12 cellular contexts compared by ENCODE assay signal in the genomic region with DNA sequence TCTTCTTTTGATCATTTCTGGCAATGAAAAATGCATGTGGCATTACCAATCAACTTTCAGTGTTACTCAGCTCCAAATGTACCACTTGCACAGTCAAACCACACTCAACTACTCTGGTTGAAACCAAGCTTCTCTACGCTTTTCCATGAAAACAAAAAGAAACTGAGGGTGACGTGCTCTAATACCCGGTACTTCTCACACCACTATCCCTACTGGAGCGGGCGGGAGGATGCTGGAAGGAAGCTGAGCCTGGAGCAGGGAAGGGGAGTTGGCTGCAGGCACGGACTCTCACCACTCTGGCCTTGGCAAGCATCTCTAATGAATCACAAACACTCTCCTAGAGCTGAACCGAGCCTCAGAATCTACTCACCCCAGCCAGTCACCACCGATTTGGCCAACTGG. TPM values are rescaled to one million over a fixed set of nuclear protein-coding genes. Genes with fewer than 3 reads are reported as not detected.
A peak's percentile ranks its signal among the peaks of the same experiment; 100 is the strongest.
DNase-seq lines count a peak whose midpoint lies in the region; ATAC-seq, FAIRE-seq and TF ChIP-seq lines count a peak whose summit lies in the region.
"Had no signal": no experiment of that assay in that cellular context is flagged by ENCODE, and none has a peak within 500 bp of the region (broad histone marks: within the 10 kb centered on the region; RNA-seq: fewer than 3 reads in every experiment).

No MANE protein-coding gene starts in this region.

- H3K9me3 Mint-ChIP-seq in natural killer cell treated with Interleukin-12 subunit alpha and Interleukin-12 subunit beta and Interleukin-15 and Interleukin-18, amount 100 ng/mL, for 72 hours: no peaks in the 10 kb centered on the region
- H3K9me3 Mint-ChIP-seq in natural killer cell: no peaks in the 10 kb centered on the region
- no peaks in the 10 kb centered on the region for H3K9me3 Mint-ChIP-seq in activated naive CD8-positive, alpha-beta T cell (ENCODE audit: low read depth)

- peak overlapping the region; percentile 15 for H3K27ac ChIP-seq in left ventricle myocardium inferior (replicated peaks)
- H3K27ac ChIP-seq in HepG2 (ENCODE audit: extremely low read length, insufficient read depth, low read length): no peak overlapping the region
- H3K27ac ChIP-seq: parathyroid adenoma had no signal

- no peak for TF ChIP-seq EP300 in HepG2 (IDR thresholded peaks at IDR 0.05; ENCODE audit: low read depth in 2 of 2, low read length in 2 of 2)
- no peak for TF ChIP-seq EP300 in HepG2 (CRISPR knock-in tag; IDR thresholded peaks at IDR 0.05; ENCODE audit: borderline replicate concordance)

- no peak for TF ChIP-seq CTCF in natural killer cell (IDR thresholded peaks at IDR 0.05)
- no peak for TF ChIP-seq CTCF in left ventricle myocardium inferior (IDR thresholded peaks at IDR 0.05; ENCODE audit: borderline replicate concordance)
- no peak for TF ChIP-seq CTCF in HepG2 (CRISPR knock-in tag; IDR thresholded peaks at IDR 0.05)

- H3K27me3 ChIP-seq in left ventricle myocardium inferior (ENCODE audit: low read depth) (no peaks in the 10 kb centered on the region), HepG2 (ENCODE audit: control insufficient read depth in 1 of 2, insufficient read depth in 2 of 2, low read length in 2 of 2) (no peaks in the 10 kb centered on the region; a peak in 1 of 5 replicates)

- TF ChIP-seq POLR2A in HepG2 (IDR thresholded peaks at IDR 0.05; ENCODE audit: insufficient read depth in 1 of 2, low read depth in 2 of 2, low read length in 2 of 2): no peak

- POLR2A ChIA-PET in HepG2 (lab: Yijun Ruan, JAX): no interaction called here

- H3K36me3 ChIP-seq in left ventricle myocardium inferior: no peaks in the 10 kb centered on the region
- H3K36me3 ChIP-seq in HepG2 (replicated peaks in 1 of 2; ENCODE audit: control insufficient read depth in 1 of 2, insufficient read depth in 2 of 2, low read length in 2 of 2): peaks cover 1 to 9% of the 10 kb centered on the region in 2 experiments; a peak in 3 of 5 replicates

- H3K9ac ChIP-seq in HepG2 (ENCODE audit: insufficient read depth, low read depth, low read length): no peak overlapping the region
- H3K9ac ChIP-seq: parathyroid adenoma had no signal

- no peak for FAIRE-seq in HepG2 (lab: Jason Lieb, UNC)

- H3K4me1 Mint-ChIP-seq in natural killer cell treated with Interleukin-12 subunit alpha and Interleukin-12 subunit beta and Interleukin-15 and Interleukin-18, amount 100 ng/mL, for 72 hours (ENCODE audit: low read depth in 2 of 2): peaks cover 49 to 63% of the 10 kb centered on the region in 2 donors
- H3K4me1 Mint-ChIP-seq in natural killer cell: peaks cover 76 to 92% of the 10 kb centered on the region in 2 donors
- peaks cover 85% of the 10 kb centered on the region for H3K4me1 Mint-ChIP-seq in activated naive CD8-positive, alpha-beta T cell (ENCODE audit: low read depth)

- 98% methylated on average over 6 of the region's 8 CpGs for WGBS in HepG2 (ENCODE audit: low lambda C conversion rate)

- H3K4me3 Mint-ChIP-seq in natural killer cell treated with Interleukin-12 subunit alpha and Interleukin-12 subunit beta and Interleukin-15 and Interleukin-18, amount 100 ng/mL, for 72 hours: peak overlapping the region; percentile 61
- H3K4me3 Mint-ChIP-seq in natural killer cell: no peak overlapping the region
- peak overlapping the region; percentile 14 for H3K4me3 Mint-ChIP-seq in activated naive CD8-positive, alpha-beta T cell

- H4K20me1 ChIP-seq in HepG2 (ENCODE audit: insufficient read depth, low read length): peaks cover 87% of the 10 kb centered on the region

- CTCF ChIA-PET in HepG2 (lab: Yijun Ruan, JAX; ENCODE audit: low intra/inter-chr PET ratio, low total read pairs): no interaction called here

- H3K27ac Mint-ChIP-seq in natural killer cell treated with Interleukin-12 subunit alpha and Interleukin-12 subunit beta and Interleukin-15 and Interleukin-18, amount 100 ng/mL, for 72 hours: peak overlapping the region in 1 of 2 donors; percentile 55
- H3K27ac Mint-ChIP-seq in natural killer cell: peak overlapping the region in 1 of 2 donors; percentile 56
- H3K27ac Mint-ChIP-seq in activated naive CD8-positive, alpha-beta T cell: peak overlapping the region; percentile 78

- H3K36me3 Mint-ChIP-seq in natural killer cell treated with Interleukin-12 subunit alpha and Interleukin-12 subunit beta and Interleukin-15 and Interleukin-18, amount 100 ng/mL, for 72 hours: no peaks in the 10 kb centered on the region
- no peaks in the 10 kb centered on the region for H3K36me3 Mint-ChIP-seq in natural killer cell
- H3K36me3 Mint-ChIP-seq in activated naive CD8-positive, alpha-beta T cell: peaks cover 3% of the 10 kb centered on the region

- intact Hi-C loops in natural killer cell (cut with micrococcal nuclease): no loop called here
- intact Hi-C loops in left ventricle myocardium inferior (cut with micrococcal nuclease): no loop called here
- intact Hi-C loops in HepG2 (cut with micrococcal nuclease; ENCODE audit: unreplicated experiment): no loop called here

- TF ChIP-seq RAD21 in HepG2 (CRISPR knock-in tag; IDR thresholded peaks at IDR 0.05): no peak

- H3K4me2 ChIP-seq in HepG2 (ENCODE audit: low read depth, low read length): no peak overlapping the region

- H3K79me2 ChIP-seq in HepG2 (ENCODE audit: insufficient read depth, low read length): peaks cover 100% of the 10 kb centered on the region

- H3K27me3 Mint-ChIP-seq in natural killer cell treated with Interleukin-12 subunit alpha and Interleukin-12 subunit beta and Interleukin-15 and Interleukin-18, amount 100 ng/mL, for 72 hours: no peaks in the 10 kb centered on the region
- no peaks in the 10 kb centered on the region for H3K27me3 Mint-ChIP-seq in natural killer cell (ENCODE audit: low read depth in 2 of 2)
- no peaks in the 10 kb centered on the region for H3K27me3 Mint-ChIP-seq in activated naive CD8-positive, alpha-beta T cell

- H3K9me3 ChIP-seq in left ventricle myocardium inferior (replicated peaks) (no peaks in the 10 kb centered on the region), HepG2 (ENCODE audit: low read length) (no peaks in the 10 kb centered on the region)

- DNase-seq in natural killer cell treated with Interleukin-12 subunit alpha and Interleukin-12 subunit beta and Interleukin-15 and Interleukin-18, amount 100 ng/mL, for 72 hours (ENCODE audit: low spot score): no peak
- DNase-seq in natural killer cell (no peak), left ventricle myocardium inferior (no peak), HepG2 (ENCODE audit: low spot score) (no peak), HK-2 (ENCODE audit: unreplicated experiment) (no peak), NCI-H1417 treated with DMSO at 0.1 percent for 48 hours (lab: John Stamatoyannopoulos, UW) (no peak)
- DNase-seq: effector CD4-positive, alpha-beta T cell; NCI-H524 treated with DMSO at 0.1 percent for 48 hours; SW 1271 had no signal

- H3K4me3 ChIP-seq in left ventricle myocardium inferior: no peak overlapping the region
- no peak overlapping the region for H3K4me3 ChIP-seq in HepG2 (replicated peaks in 1 of 3; ENCODE audit: insufficient read depth in 1 of 3, low read depth in 2 of 3, low read length in 3 of 3)

- in situ Hi-C loops in HepG2 (cut with HindIII; ENCODE audit: extremely low pct_ligation_motif_present, low pct_unique_long_range_greater_than_20kb): no loop called here

- H3K4me1 ChIP-seq in left ventricle myocardium inferior (peaks cover 89% of the 10 kb centered on the region), HepG2 (ENCODE audit: insufficient read depth, low read length) (peaks cover 7% of the 10 kb centered on the region)
- H3K4me1 ChIP-seq: parathyroid adenoma had no signal

- BruUV-seq in HepG2 (replicated peaks; lab: Mats Ljungman, UMichigan): no TSS peak

- H2AFZ ChIP-seq in HepG2 (ENCODE audit: low read length): no peak overlapping the region
- H2AFZ ChIP-seq: parathyroid adenoma had no signal

- peak in 1 of 2 donors; percentile 80 for ATAC-seq in natural killer cell treated with Interleukin-12 subunit alpha and Interleukin-12 subunit beta and Interleukin-15 and Interleukin-18, amount 100 ng/mL, for 72 hours
- ATAC-seq in natural killer cell (no peak), HepG2 (no peak), GM19467 (IDR thresholded peaks at IDR 0.05; ENCODE audit: unreplicated experiment) (no peak)

TF ChIP-seq in HepG2, 621 proteins besides CTCF, POLR2A, EP300 and RAD21 (continues in another document):
- no peak for TF ChIP-seq PLRG1 (conservative IDR thresholded peaks at IDR 0.05)
- TF ChIP-seq, protein P1, sequence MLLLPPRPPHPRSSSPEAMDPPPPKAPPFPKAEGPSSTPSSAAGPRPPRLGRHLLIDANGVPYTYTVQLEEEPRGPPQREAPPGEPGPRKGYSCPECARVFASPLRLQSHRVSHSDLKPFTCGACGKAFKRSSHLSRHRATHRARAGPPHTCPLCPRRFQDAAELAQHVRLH (CRISPR knock-in tag; IDR thresholded peaks at IDR 0.05; ENCODE audit: borderline replicate concordance, low read depth): no peak
- TF ChIP-seq ZNF766 (CRISPR knock-in tag; IDR thresholded peaks at IDR 0.05; ENCODE audit: borderline replicate concordance): no peak
- no peak for TF ChIP-seq HOXA3 (CRISPR knock-in tag; IDR thresholded peaks at IDR 0.05)

RNA-seq across cellular contexts. Expression of gene STK24, which starts 48.2 kb away (rescaled TPM):
- total RNA-seq in natural killer cell treated with Interleukin-12 subunit alpha and Interleukin-12 subunit beta and Interleukin-15 and Interleukin-18, amount 100 ng/mL, for 72 hours: 10 to 100 TPM; 73.0 to 90.1 TPM
- total RNA-seq in natural killer cell: 10 to 100 TPM; 64.5 to 78.4 (median 70.4) TPM
- 66.2 TPM for total RNA-seq in left ventricle myocardium inferior
- total RNA-seq in HepG2 (2016; rRNA removed; fragmentation: Illumina TruSeq; extraction: Trizol): 73.0 and 78.3 TPM in 2 replicates
- 61.3 and 71.1 TPM in 2 replicates for total RNA-seq in HepG2 (2016; cell fraction: cytosol; rRNA removed; fragmentation: Illumina TruSeq; extraction: Trizol; ENCODE audit: low read depth)
- total RNA-seq in HepG2 (2016; cell fraction: insoluble cytoplasmic fraction; rRNA removed; fragmentation: Illumina TruSeq; extraction: Trizol): 63.6 and 74.1 TPM in 2 replicates
- total RNA-seq in HepG2 (2016; cell fraction: membrane; rRNA removed; fragmentation: Illumina TruSeq; extraction: Trizol): 126 and 128 TPM in 2 replicates
- total RNA-seq in HepG2 (2016; cell fraction: nucleus; rRNA removed; fragmentation: Illumina TruSeq; extraction: Trizol): 40.9 and 49.2 TPM in 2 replicates
- polyA plus RNA-seq in HepG2 (2011; rRNA removed): 43.3 and 51.3 TPM in 2 replicates
- 44.0 and 59.6 TPM in 2 replicates for polyA plus RNA-seq in HepG2 (2011; cell fraction: cytosol; rRNA removed)
- 38.4 and 41.3 TPM in 2 replicates for polyA plus RNA-seq in HepG2 (2011; cell fraction: nucleus; rRNA removed)
- polyA plus RNA-seq in HepG2 (2012): 102 and 104 TPM in 2 replicates
- 66.6 and 74.8 TPM in 2 replicates for polyA plus RNA-seq in HepG2 (2016; cell fraction: cytosol; fragmentation: Illumina TruSeq; extraction: Trizol; ENCODE audit: low read depth)
- 104 and 126 TPM in 2 replicates for polyA plus RNA-seq in HepG2 (2016; cell fraction: insoluble cytoplasmic fraction; fragmentation: Illumina TruSeq; extraction: Trizol; ENCODE audit: low read depth)
- polyA plus RNA-seq in HepG2 (2016; cell fraction: membrane; fragmentation: Illumina TruSeq; extraction: Trizol; ENCODE audit: low read depth): 140 and 148 TPM in 2 replicates
- polyA plus RNA-seq in HepG2 (2016; cell fraction: nucleus; fragmentation: Illumina TruSeq; extraction: Trizol; ENCODE audit: insufficient read depth, low read depth): 70.2 and 70.8 TPM in 2 replicates
- polyA minus RNA-seq in HepG2 (2011; rRNA and poly(A)+ RNA removed; ENCODE audit: low replicate concordance): 20.7 and 22.8 TPM in 2 replicates
- polyA minus RNA-seq in HepG2 (2011; cell fraction: cytosol; rRNA and poly(A)+ RNA removed): 32.6 and 40.5 TPM in 2 replicates
- 44.5 and 46.1 TPM in 2 replicates for polyA minus RNA-seq in HepG2 (2011; cell fraction: nucleus; rRNA and poly(A)+ RNA removed)
